In the genomic region with DNA sequence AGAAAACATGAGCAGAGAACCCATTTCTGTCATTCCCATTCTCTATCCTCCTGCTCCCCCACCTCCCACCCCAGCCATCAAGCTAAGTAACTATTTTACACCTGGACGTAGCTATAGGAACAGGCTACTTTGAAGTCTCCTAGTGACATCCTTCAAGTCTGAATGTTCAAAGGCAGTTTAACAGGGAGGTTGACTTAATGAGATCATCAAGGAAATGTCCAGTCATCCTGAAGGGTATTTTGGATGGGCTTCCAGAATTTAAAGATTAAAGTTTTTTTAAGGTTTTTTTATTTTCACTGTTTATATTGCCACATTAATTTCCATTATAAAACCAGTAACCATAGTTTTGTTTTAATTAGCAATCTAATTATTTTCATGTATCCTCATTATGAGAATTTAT, we compare ENCODE assay signal across 20 cellular contexts. TPM values are rescaled to one million over a fixed set of nuclear protein-coding genes. Genes with fewer than 3 reads are reported as not detected.
DNase-seq lines count a peak whose midpoint lies in the region; ATAC-seq and TF ChIP-seq lines count a peak whose summit lies in the region.
"Had no signal": no experiment of that assay in that cellular context is flagged by ENCODE, and none has a peak within 500 bp of the region (broad histone marks: within the 10 kb centered on the region; RNA-seq: fewer than 3 reads in every experiment).

No MANE protein-coding gene starts in this region.

- DNase-seq in HT1080 (ENCODE audit: low read depth) (peak; percentile 26), astrocyte of the hippocampus (ENCODE audit: low read depth, low spot score) (peak; percentile 66), fibroblast of peridontal ligament (ENCODE audit: extremely low read depth) (peak; percentile 10), osteoblast (ENCODE audit: insufficient read length, low spot score, missing footprints) (no peak), heart right ventricle (no peak)
- DNase-seq in activated CD4-positive, alpha-beta T cell treated with anti-CD3 and anti-CD28 coated beads, Interleukin-2, amount 10 ng/mL, durations not matched to agents 24 days and 14 days: no peak
- DNase-seq: CD4-positive, alpha-beta T cell; DMS53; MG63; NCI-H1092; NCI-H345; NCI-H526 treated with DMSO at 0.1 percent for 48 hours; NK-92 treated with Interleukin-12 subunit alpha and Interleukin-12 subunit beta, amount 100 ng/mL, for 24 hours; OCI-M1; RPMI8226 had no signal

- H3K79me2 ChIP-seq in osteoblast (ENCODE audit: insufficient read depth, low read length): no peaks in the 10 kb centered on the region

- no peaks in the 10 kb centered on the region for H4K20me1 ChIP-seq in osteoblast (ENCODE audit: insufficient read depth, low read length)

- H3K27me3 Mint-ChIP-seq in activated CD4-positive, alpha-beta T cell treated with anti-CD3 and anti-CD28 coated beads, Interleukin-2, amount 10 ng/mL, durations not matched to agents 24 days and 14 days: no peaks in the 10 kb centered on the region
- H3K27me3 Mint-ChIP-seq: B cell; CD4-positive, alpha-beta T cell had no signal

- WGBS in heart right ventricle, 2 donors: 75 to 81% methylated on average over 1 of the region's 1 CpG

- H3K4me3 ChIP-seq in osteoblast (ENCODE audit: insufficient read depth, low read length) (no peak overlapping the region), heart right ventricle (no peak overlapping the region)
- H3K4me3 ChIP-seq: MG63 had no signal

- H3K4me1 ChIP-seq in osteoblast (ENCODE audit: insufficient read depth, low read length): peaks cover 13% of the 10 kb centered on the region
- H3K4me1 ChIP-seq in heart right ventricle: no peaks in the 10 kb centered on the region

- no peaks in the 10 kb centered on the region for H3K9me3 Mint-ChIP-seq in activated CD4-positive, alpha-beta T cell treated with anti-CD3 and anti-CD28 coated beads, Interleukin-2, amount 10 ng/mL, durations not matched to agents 24 days and 14 days
- H3K9me3 Mint-ChIP-seq: CD4-positive, alpha-beta T cell had no signal

- H2AFZ ChIP-seq in osteoblast (ENCODE audit: low read length): no peak overlapping the region

- peaks cover 9% of the 10 kb centered on the region for H3K4me1 Mint-ChIP-seq in activated CD4-positive, alpha-beta T cell treated with anti-CD3 and anti-CD28 coated beads, Interleukin-2, amount 10 ng/mL, durations not matched to agents 24 days and 14 days
- H3K4me1 Mint-ChIP-seq: B cell had no signal

- ATAC-seq in HG03469 (IDR thresholded peaks at IDR 0.05; ENCODE audit: unreplicated experiment): no peak
- ATAC-seq in GM18909 (IDR thresholded peaks at IDR 0.05; ENCODE audit: poor library complexity, unreplicated experiment): no peak
- ATAC-seq in heart right ventricle: no peak
- ATAC-seq: HCT116, HepG2 had no signal

- H3K4me2 ChIP-seq in osteoblast (ENCODE audit: insufficient read depth, low read length): no peak overlapping the region

- no peak overlapping the region for H3K4me3 Mint-ChIP-seq in activated CD4-positive, alpha-beta T cell treated with anti-CD3 and anti-CD28 coated beads, Interleukin-2, amount 10 ng/mL, durations not matched to agents 24 days and 14 days
- H3K4me3 Mint-ChIP-seq: B cell; CD4-positive, alpha-beta T cell had no signal

- H3K9me3 ChIP-seq in osteoblast (ENCODE audit: low read depth, low read length) (no peaks in the 10 kb centered on the region), heart right ventricle (no peaks in the 10 kb centered on the region)
- H3K9me3 ChIP-seq: MG63 had no signal

- H3K36me3 Mint-ChIP-seq in activated CD4-positive, alpha-beta T cell treated with anti-CD3 and anti-CD28 coated beads, Interleukin-2, amount 10 ng/mL, durations not matched to agents 24 days and 14 days (ENCODE audit: low read depth): peaks cover 37% of the 10 kb centered on the region

- no peak overlapping the region for H3K27ac Mint-ChIP-seq in activated CD4-positive, alpha-beta T cell treated with anti-CD3 and anti-CD28 coated beads, Interleukin-2, amount 10 ng/mL, durations not matched to agents 24 days and 14 days
- H3K27ac Mint-ChIP-seq: B cell; CD4-positive, alpha-beta T cell had no signal

- H3K27ac ChIP-seq in osteoblast (ENCODE audit: low read depth, low read length) (peak overlapping the region; percentile 44), heart right ventricle (no peak overlapping the region)

- no peaks in the 10 kb centered on the region for H3K27me3 ChIP-seq in osteoblast (ENCODE audit: insufficient read depth, low read length)
- H3K27me3 ChIP-seq in heart right ventricle: no peaks in the 10 kb centered on the region
- H3K27me3 ChIP-seq: MG63 had no signal

- intact Hi-C loops in activated CD4-positive, alpha-beta T cell treated with anti-CD3 and anti-CD28 coated beads, Interleukin-2, amount 10 ng/mL, durations not matched to agents 24 days and 14 days (cut with micrococcal nuclease): no loop called here
- intact Hi-C loops in heart right ventricle (cut with DNase I): loop anchor here in 2 of 10 donors (5.0 to 10.0 kb wide), 2 partner anchors 102 to 104 kb away; partner anchors contain the start of gene NEK1 (in 2 of the 2)

- no peak for TF ChIP-seq CTCF in osteoblast (IDR thresholded peaks at IDR 0.05; ENCODE audit: extremely low read depth, low read depth, low read length)
- TF ChIP-seq CTCF in heart right ventricle (IDR thresholded peaks at IDR 0.05): no peak

- H3K36me3 ChIP-seq in osteoblast (ENCODE audit: insufficient read depth, low read length): peaks cover 20% of the 10 kb centered on the region
- H3K36me3 ChIP-seq in heart right ventricle: peaks cover 0 to 97% (median 13%) of the 10 kb centered on the region in 9 donors
- H3K36me3 ChIP-seq: MG63 had no signal

RNA-seq across cellular contexts. Expression of gene HPF1, which starts 41.1 kb away (rescaled TPM):
- 30.9 and 31.7 TPM in 2 replicates for total RNA-seq in HT1080 (2014; rRNA removed; shearing (Covaris generic))
- 53.1 and 59.9 TPM in 2 replicates for polyA plus RNA-seq in HT1080 (2015; cell fraction: cytosol; rRNA removed)
- polyA plus RNA-seq in HT1080 (2015; cell fraction: nucleus; rRNA removed): 50.8 and 53.2 TPM in 2 replicates
- 18.9 and 20.6 TPM in 2 replicates for total RNA-seq in osteoblast
- 18.8 and 34.0 TPM in 2 replicates for total RNA-seq in activated CD4-positive, alpha-beta T cell treated with anti-CD3 and anti-CD28 coated beads, Interleukin-2, amount 10 ng/mL, durations not matched to agents 24 days and 14 days
- total RNA-seq in heart right ventricle: 10 to 100 TPM; 15.4 to 18.6 (median 17.7) TPM
- 10 to 100 TPM; 20.9 to 29.1 TPM for polyA plus RNA-seq in heart right ventricle

Comparison
In these comparisons a context has a peak if more than half of its experiments do, and no peak if none do; other contexts are left out.
1. DNase-seq: peak in HT1080 (single experiment), astrocyte of the hippocampus (single experiment) and fibroblast of peridontal ligament (single experiment); none in osteoblast (single experiment), activated CD4-positive, alpha-beta T cell treated with anti-CD3 and anti-CD28 coated beads, Interleukin-2, amount 10 ng/mL, durations not matched to agents 24 days and 14 days (single experiment) and heart right ventricle (0 of 2).